1 cellular context compared by ENCODE assay signal in genomic region chr6:15213838-15214398, GRCh38.
TF ChIP-seq lines count a peak whose summit lies in the region.

No MANE protein-coding gene starts in this region.

TF ChIP-seq in HepG2, 621 proteins besides CTCF, POLR2A, EP300 and RAD21 (continued from another document and continues in another):
- no peak for TF ChIP-seq SNAPC4 (CRISPR knock-in tag; IDR thresholded peaks at IDR 0.05)
- no peak for TF ChIP-seq DNMT3B (CRISPR knock-in tag; conservative IDR thresholded peaks at IDR 0.05)
- no peak for TF ChIP-seq ZBTB49 (CRISPR knock-in tag; IDR thresholded peaks at IDR 0.05; ENCODE audit: borderline replicate concordance)
- no peak for TF ChIP-seq JUNB (CRISPR knock-in tag; IDR thresholded peaks at IDR 0.05; ENCODE audit: borderline replicate concordance)
- TF ChIP-seq RERE (CRISPR knock-in tag; IDR thresholded peaks at IDR 0.05; ENCODE audit: low read depth), result 0 out of 2 replicates have a peak, but pooled peaks have one; percentile 51
- TF ChIP-seq ZKSCAN1 (IDR thresholded peaks at IDR 0.05; ENCODE audit: low read length), result no peak
- TF ChIP-seq ZMAT3 (CRISPR knock-in tag; conservative IDR thresholded peaks at IDR 0.05), result no peak
- peak; percentile 21; the same call in 1 of the 2 replicates for TF ChIP-seq ARID5B (CRISPR knock-in tag; IDR thresholded peaks at IDR 0.05)
- TF ChIP-seq AHR (CRISPR knock-in tag; IDR thresholded peaks at IDR 0.05), result no peak
- no peak for TF ChIP-seq FOXA1 (IDR thresholded peaks at IDR 0.05)
- TF ChIP-seq FOXA1 (CRISPR knock-in tag; IDR thresholded peaks at IDR 0.05), result no peak
- TF ChIP-seq ZBTB43 (CRISPR knock-in tag; conservative IDR thresholded peaks at IDR 0.05), result peak; percentile 83; the same call in 1 of the 2 replicates
- TF ChIP-seq ZNF564 (CRISPR knock-in tag; IDR thresholded peaks at IDR 0.05), result no peak
- TF ChIP-seq ZNF512 (CRISPR knock-in tag; IDR thresholded peaks at IDR 0.05), result no peak
- no peak for TF ChIP-seq STAT5B (CRISPR knock-in tag; IDR thresholded peaks at IDR 0.05)
- TF ChIP-seq SATB2 (CRISPR knock-in tag; IDR thresholded peaks at IDR 0.05), result no peak
- no peak for TF ChIP-seq RELA (CRISPR knock-in tag; IDR thresholded peaks at IDR 0.05)
- TF ChIP-seq FOXA3 (CRISPR knock-in tag; IDR thresholded peaks at IDR 0.05), result 0 out of 2 replicates have a peak, but pooled peaks have one; percentile 37
- no peak for TF ChIP-seq LCORL (IDR thresholded peaks at IDR 0.05)
- TF ChIP-seq LCORL (CRISPR knock-in tag; IDR thresholded peaks at IDR 0.05), result no peak
- peak; percentile 25 to 39; a peak in 3 of 4 replicates for TF ChIP-seq MAFK (conservative IDR thresholded peaks at IDR 0.05 in 1 of 2, IDR thresholded peaks at IDR 0.05 in 1 of 2; ENCODE audit: low read length in 2 of 2)
- peak; percentile 13; the same call in 1 of the 2 replicates for TF ChIP-seq AHDC1 (CRISPR knock-in tag; IDR thresholded peaks at IDR 0.05; ENCODE audit: borderline replicate concordance)
- TF ChIP-seq FOXK2 (IDR thresholded peaks at IDR 0.05), result no peak
- no peak for TF ChIP-seq PHF8 (CRISPR knock-in tag; IDR thresholded peaks at IDR 0.05)
